Comparison of ENCODE assay signal across 8 cellular contexts in the genomic region with DNA sequence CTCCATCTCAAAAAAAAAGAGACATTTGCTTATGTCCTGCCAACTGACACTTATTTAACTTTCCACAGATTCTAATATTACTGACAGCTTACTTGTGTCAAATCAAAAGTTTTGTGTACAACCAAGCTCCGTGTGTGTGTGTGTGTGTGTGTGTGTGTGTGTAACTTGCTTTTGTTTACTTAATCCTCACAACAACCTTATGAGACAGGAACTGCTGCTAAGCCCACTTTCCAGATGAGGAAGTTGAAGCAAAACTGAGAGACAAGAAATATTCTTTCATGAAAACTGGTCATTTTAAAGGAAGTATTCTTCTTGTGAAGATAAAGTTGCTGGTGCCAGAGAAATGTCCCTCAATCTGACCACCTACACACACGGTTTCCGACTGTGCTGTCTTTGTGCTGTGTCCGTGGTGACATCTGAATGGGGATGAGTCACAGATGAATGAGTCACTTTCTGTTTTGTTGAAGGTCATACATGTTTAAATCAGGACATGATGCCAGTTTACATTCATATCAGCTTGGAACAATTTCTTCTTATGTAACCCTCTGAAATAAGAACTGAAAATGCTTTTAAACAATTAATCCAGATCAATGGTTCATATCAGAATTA.
DNase-seq lines count a peak whose midpoint lies in the region; TF ChIP-seq lines count a peak whose summit lies in the region.

No MANE protein-coding gene starts in this region.

- H3K4me3 ChIP-seq in astrocyte of the cerebellum (ENCODE audit: low read depth, low read length): no peak overlapping the region

- in situ Hi-C loops in astrocyte of the cerebellum (cut with HindIII; ENCODE audit: low sequenced_read_pairs): no loop called here

- no peak for TF ChIP-seq CTCF in astrocyte of the cerebellum (IDR thresholded peaks at IDR 0.05; ENCODE audit: low read depth, low read length, missing control alignments)

- DNase-seq in SHP77 (lab: John Stamatoyannopoulos, UW): peak; percentile 1 to 9
- DNase-seq in SHP77 treated with DMSO at 0.1 percent for 48 hours (lab: John Stamatoyannopoulos, UW): no peak
- DNase-seq in HT-29 (ENCODE audit: low spot score): peak; percentile 18
- peak; percentile 4 for DNase-seq in astrocyte of the cerebellum (ENCODE audit: low read depth)
- DNase-seq in renal cortical epithelial cell (ENCODE audit: low read depth): peak; percentile 59
- DNase-seq in NCI-H1694 (lab: John Stamatoyannopoulos, UW): no peak
- no peak for DNase-seq in iPS-NIHi11 (ENCODE audit: low spot score)
- DNase-seq in stimulated activated CD4-positive, alpha-beta T cell treated with anti-CD3 and anti-CD28 coated beads, Interleukin-4, amount 100 ng/mL, for 24 hours: no peak

Comparison
In these comparisons a context has a peak if more than half of its experiments do, and no peak if none do; other contexts are left out.
1. DNase-seq: peak in SHP77 (2 of 2), HT-29 (single experiment), astrocyte of the cerebellum (single experiment) and renal cortical epithelial cell (single experiment); none in SHP77 treated with DMSO at 0.1 percent for 48 hours (single experiment), NCI-H1694 (single experiment), iPS-NIHi11 (single experiment) and stimulated activated CD4-positive, alpha-beta T cell treated with anti-CD3 and anti-CD28 coated beads, Interleukin-4, amount 100 ng/mL, for 24 hours (single experiment).